ENCODE assay signal across 30 cellular contexts in genomic region chr7:155254018-155254417, GRCh38. TPM values are rescaled to one million over a fixed set of nuclear protein-coding genes. Genes with fewer than 3 reads are reported as not detected.
DNase-seq lines count a peak whose midpoint lies in the region; ATAC-seq, FAIRE-seq and TF ChIP-seq lines count a peak whose summit lies in the region.
"Had no signal": no experiment of that assay in that cellular context is flagged by ENCODE, and none has a peak within 500 bp of the region (broad histone marks: within the 10 kb centered on the region; RNA-seq: fewer than 3 reads in every experiment).

No MANE protein-coding gene starts in this region.

- H3K4me1 ChIP-seq in IMR-90 (ENCODE audit: control insufficient read depth, insufficient read depth, low read length): no peaks in the 10 kb centered on the region
- peaks cover 31% of the 10 kb centered on the region for H3K4me1 ChIP-seq in osteoblast (ENCODE audit: insufficient read depth, low read length)
- peaks cover 0 to 10% (median 4%) of the 10 kb centered on the region in 4 donors for H3K4me1 ChIP-seq in stomach
- H3K4me1 ChIP-seq in CD4-positive, alpha-beta memory T cell (ENCODE audit: insufficient read depth, low read length): no peaks in the 10 kb centered on the region
- H3K4me1 ChIP-seq: HAP-1 had no signal

- no peak overlapping the region for H2BK120ac ChIP-seq in IMR-90 (ENCODE audit: low read depth, low read length)

- H2BK20ac ChIP-seq in IMR-90 (ENCODE audit: low read depth, low read length): no peak overlapping the region

- H3K36me3 ChIP-seq in IMR-90 (ENCODE audit: control insufficient read depth, insufficient read depth, low read length) (no peaks in the 10 kb centered on the region), bronchial epithelial cell (ENCODE audit: control insufficient read depth, insufficient read depth, low read length) (no peaks in the 10 kb centered on the region), osteoblast (ENCODE audit: insufficient read depth, low read length) (no peaks in the 10 kb centered on the region), stomach (no peaks in the 10 kb centered on the region)
- no peaks in the 10 kb centered on the region for H3K36me3 ChIP-seq in CD4-positive, alpha-beta memory T cell (ENCODE audit: insufficient read depth, low read length)
- H3K36me3 ChIP-seq: BLaER1, HAP-1 had no signal

- 0 out of 2 replicates have a peak, but pooled peaks cover 4% of the 10 kb centered on the region for H3K9me1 ChIP-seq in IMR-90 (ENCODE audit: insufficient read depth, low read length)

- H3K9ac ChIP-seq in IMR-90 (ENCODE audit: low read depth, low read length): no peak overlapping the region
- H3K9ac ChIP-seq: BLaER1, KMS-11 had no signal

- dilution Hi-C loops in IMR-90 (cut with HindIII; ENCODE audit: low sequenced_read_pairs, unreplicated experiment): no loop called here

- no peaks in the 10 kb centered on the region for H3K79me2 ChIP-seq in osteoblast (ENCODE audit: insufficient read depth, low read length)

- peaks cover 0 to 1% (median 0%) of the 10 kb centered on the region in 4 donors for H3K4me1 Mint-ChIP-seq in CD4-positive, alpha-beta memory T cell
- peaks cover 0 to 7% of the 10 kb centered on the region in 2 donors for H3K4me1 Mint-ChIP-seq in natural killer cell treated with Interleukin-12 subunit alpha and Interleukin-12 subunit beta and Interleukin-15 and Interleukin-18, amount 100 ng/mL, for 72 hours (ENCODE audit: low read depth in 2 of 2)

- no peak overlapping the region for H2BK5ac ChIP-seq in IMR-90 (ENCODE audit: low read depth, low read length, poor library complexity, severe bottlenecking)

- no peak for DNase-seq in IMR-90
- DNase-seq in bronchial epithelial cell (ENCODE audit: low read depth): peak; percentile 19
- DNase-seq in osteoblast (ENCODE audit: insufficient read length, low spot score, missing footprints): peak; percentile 36
- DNase-seq in stomach: peak; percentile 70
- DNase-seq in NCI-H82 (lab: John Stamatoyannopoulos, UW): no peak
- no peak for DNase-seq in CD4-positive, alpha-beta memory T cell
- DNase-seq in natural killer cell treated with Interleukin-12 subunit alpha and Interleukin-12 subunit beta and Interleukin-15 and Interleukin-18, amount 100 ng/mL, for 72 hours (ENCODE audit: low spot score): no peak
- DNase-seq: CD4-positive, alpha-beta T cell; COR-L47; DMS53; GOT3; HFFc6; MM.1S; NCI-H1092 treated with DMSO at 0.1 percent for 48 hours; NCI-H1436; NCI-H187; NCI-H2081 treated with DMSO at 0.1 percent for 48 hours; NCI-H2171 treated with DMSO at 0.1 percent for 48 hours; NCI-H446; NCI-H524 treated with DMSO at 0.1 percent for 48 hours; NCI-H774; NK-92 treated with Interleukin-12 subunit alpha and Interleukin-12 subunit beta, amount 100 ng/mL, for 24 hours; SHP77 had no signal

- H3K27ac ChIP-seq in IMR-90 (ENCODE audit: insufficient read depth, low read length) (no peak overlapping the region), osteoblast (ENCODE audit: low read depth, low read length) (no peak overlapping the region), stomach (peak overlapping the region in 3 of 5 donors; percentile 31 to 41 (median 38))
- H3K27ac ChIP-seq in CD4-positive, alpha-beta memory T cell (ENCODE audit: low read depth, low read length): no peak overlapping the region
- H3K27ac ChIP-seq: BLaER1, KMS-11, RWPE1 had no signal

- in situ Hi-C loops in IMR-90 (cut with MboI; ENCODE audit: low sequenced_read_pairs): no loop called here

- H3K4me2 ChIP-seq in IMR-90 (ENCODE audit: low read depth, low read length): no peak overlapping the region
- no peak overlapping the region for H3K4me2 ChIP-seq in osteoblast (ENCODE audit: insufficient read depth, low read length)
- H3K4me2 ChIP-seq: BLaER1, KMS-11 had no signal

- POLR2A ChIA-PET in IMR-90 (lab: Charles Lee; ENCODE audit: unreplicated experiment): no interaction called here
- POLR2A ChIA-PET in CD4-positive, alpha-beta memory T cell (lab: Charles Lee; ENCODE audit: partially characterized antibody): no interaction called here

- 100% methylated on average over 3 of the region's 8 CpGs; no CpG with 5 or more reads in 1 of the 2 experiments for WGBS in IMR-90 (ENCODE audit: extremely low coverage in 2 of 2, insufficient read length in 1 of 2), 2 experiments
- WGBS in stomach, 5 donors: 65 to 83% (median 73%) methylated on average over 8 of the region's 8 CpGs

- TF ChIP-seq POLR2A in IMR-90 (IDR thresholded peaks at IDR 0.05; ENCODE audit: low read depth, low read length) (no peak), stomach (IDR thresholded peaks at IDR 0.05) (no peak)

- no peak overlapping the region for H4K91ac ChIP-seq in IMR-90 (ENCODE audit: insufficient read depth, low read depth, low read length)

- H3K14ac ChIP-seq in IMR-90 (replicated peaks; ENCODE audit: low read depth, low read length): no peak overlapping the region

- no peak overlapping the region for H2AK5ac ChIP-seq in IMR-90 (ENCODE audit: low read depth, low read length)

- CTCF ChIA-PET in IMR-90 (lab: Yijun Ruan, JAX): no interaction called here
- CTCF ChIA-PET in CD4-positive, alpha-beta memory T cell (lab: Charles Lee; ENCODE audit: partially characterized antibody): no interaction called here

- no peak overlapping the region for H3K56ac ChIP-seq in IMR-90 (ENCODE audit: extremely low read depth, insufficient read depth, low read length)

- H3K27me3 Mint-ChIP-seq in CD4-positive, alpha-beta memory T cell: peaks cover 4 to 14% of the 10 kb centered on the region in 2 donors
- peaks cover 0 to 6% of the 10 kb centered on the region in 2 donors for H3K27me3 Mint-ChIP-seq in natural killer cell treated with Interleukin-12 subunit alpha and Interleukin-12 subunit beta and Interleukin-15 and Interleukin-18, amount 100 ng/mL, for 72 hours

- no peak for FAIRE-seq in bronchial epithelial cell (lab: Jason Lieb, UNC)
- FAIRE-seq: A204.1, GM18507 had no signal

- no peaks in the 10 kb centered on the region; the same call in 1 of the 2 replicates for H3K27me3 ChIP-seq in IMR-90 (ENCODE audit: control insufficient read depth, insufficient read depth, low read length)
- H3K27me3 ChIP-seq in bronchial epithelial cell (ENCODE audit: control insufficient read depth, insufficient read depth, low read length): no peaks in the 10 kb centered on the region
- no peaks in the 10 kb centered on the region for H3K27me3 ChIP-seq in osteoblast (ENCODE audit: insufficient read depth, low read length)
- H3K27me3 ChIP-seq in stomach: peaks cover 0 to 40% (median 0%) of the 10 kb centered on the region in 3 donors
- no peaks in the 10 kb centered on the region for H3K27me3 ChIP-seq in CD4-positive, alpha-beta memory T cell (ENCODE audit: insufficient read depth, low read length)
- H3K27me3 ChIP-seq: BLaER1 had no signal

- H2AK9ac ChIP-seq in IMR-90 (replicated peaks; ENCODE audit: low read depth, low read length, poor library complexity): no peak overlapping the region

- H3K9me3 ChIP-seq in IMR-90 (ENCODE audit: control insufficient read depth, insufficient read depth, low read length): no peaks in the 10 kb centered on the region
- H3K9me3 ChIP-seq in osteoblast (ENCODE audit: low read depth, low read length): no peaks in the 10 kb centered on the region
- H3K9me3 ChIP-seq in stomach: no peaks in the 10 kb centered on the region
- H3K9me3 ChIP-seq in CD4-positive, alpha-beta memory T cell (ENCODE audit: control insufficient read depth in 1 of 2, low read length in 2 of 2): no peaks in the 10 kb centered on the region
- H3K9me3 ChIP-seq: BLaER1, HAP-1 had no signal

- intact Hi-C loops in IMR-90 (cut with micrococcal nuclease): no loop called here
- intact Hi-C loops in stomach (cut with DNase I; ENCODE audit: low total_unique reads): no loop called here
- intact Hi-C loops in CD4-positive, alpha-beta memory T cell (cut with micrococcal nuclease): no loop called here

- no peak overlapping the region for H3K4me3 Mint-ChIP-seq in CD4-positive, alpha-beta memory T cell
- H3K4me3 Mint-ChIP-seq in natural killer cell treated with Interleukin-12 subunit alpha and Interleukin-12 subunit beta and Interleukin-15 and Interleukin-18, amount 100 ng/mL, for 72 hours: no peak overlapping the region
- H3K4me3 Mint-ChIP-seq: CD4-positive, alpha-beta T cell; HFFc6; IgD-negative memory B cell had no signal

- no peaks in the 10 kb centered on the region for H4K20me1 ChIP-seq in IMR-90 (ENCODE audit: insufficient read depth, low read length)
- no peaks in the 10 kb centered on the region for H4K20me1 ChIP-seq in osteoblast (ENCODE audit: insufficient read depth, low read length)
- H4K20me1 ChIP-seq: BLaER1 had no signal

- no peak for ATAC-seq in IMR-90 (ENCODE audit: low read depth)
- no peak for ATAC-seq in natural killer cell treated with Interleukin-12 subunit alpha and Interleukin-12 subunit beta and Interleukin-15 and Interleukin-18, amount 100 ng/mL, for 72 hours

- H2BK15ac ChIP-seq in IMR-90 (ENCODE audit: low read depth, low read length): no peak overlapping the region

- no peaks in the 10 kb centered on the region for H3K9me3 Mint-ChIP-seq in CD4-positive, alpha-beta memory T cell
- H3K9me3 Mint-ChIP-seq in natural killer cell treated with Interleukin-12 subunit alpha and Interleukin-12 subunit beta and Interleukin-15 and Interleukin-18, amount 100 ng/mL, for 72 hours: no peaks in the 10 kb centered on the region
- H3K9me3 Mint-ChIP-seq: CD4-positive, alpha-beta T cell had no signal

- no peak for TF ChIP-seq RAD21 in IMR-90 (IDR thresholded peaks at IDR 0.05; ENCODE audit: low read length)

- no peak overlapping the region for H3K4me3 ChIP-seq in IMR-90 (ENCODE audit: insufficient read depth, low read depth, low read length)
- no peak overlapping the region for H3K4me3 ChIP-seq in bronchial epithelial cell (ENCODE audit: low read depth, low read length)
- no peak overlapping the region for H3K4me3 ChIP-seq in osteoblast (ENCODE audit: insufficient read depth, low read length)
- H3K4me3 ChIP-seq in stomach: no peak overlapping the region
- H3K4me3 ChIP-seq in CD4-positive, alpha-beta memory T cell (ENCODE audit: low read length in 2 of 2): no peak overlapping the region
- H3K4me3 ChIP-seq: BLaER1, HAP-1 had no signal

- no peak overlapping the region for H3K23ac ChIP-seq in IMR-90 (ENCODE audit: low read depth, low read length)

- no peak for TF ChIP-seq EP300 in stomach (IDR thresholded peaks at IDR 0.05)

- no peaks in the 10 kb centered on the region for H3K36me3 Mint-ChIP-seq in CD4-positive, alpha-beta memory T cell
- H3K36me3 Mint-ChIP-seq in natural killer cell treated with Interleukin-12 subunit alpha and Interleukin-12 subunit beta and Interleukin-15 and Interleukin-18, amount 100 ng/mL, for 72 hours: no peaks in the 10 kb centered on the region
- H3K36me3 Mint-ChIP-seq: IgD-negative memory B cell had no signal

- no peak overlapping the region for H4K5ac ChIP-seq in IMR-90 (ENCODE audit: low read depth, low read length)

- H2AFZ ChIP-seq in IMR-90 (replicated peaks; ENCODE audit: low read length, poor library complexity) (peak overlapping the region; percentile 23), osteoblast (ENCODE audit: low read length) (no peak overlapping the region)

- no peak overlapping the region for H3K27ac Mint-ChIP-seq in CD4-positive, alpha-beta memory T cell
- peak overlapping the region in 1 of 2 donors; percentile 80 for H3K27ac Mint-ChIP-seq in natural killer cell treated with Interleukin-12 subunit alpha and Interleukin-12 subunit beta and Interleukin-15 and Interleukin-18, amount 100 ng/mL, for 72 hours
- H3K27ac Mint-ChIP-seq: CD4-positive, alpha-beta T cell; HFFc6 had no signal

- no TSS peak for BruUV-seq in IMR-90 (replicated peaks; lab: Mats Ljungman, UMichigan)

- no peaks in the 10 kb centered on the region for H3K79me1 ChIP-seq in IMR-90 (ENCODE audit: low read depth in 1 of 2, low read length in 2 of 2)

- H4K8ac ChIP-seq in IMR-90 (ENCODE audit: low read depth in 2 of 2, low read length in 2 of 2): no peak overlapping the region

- no peak overlapping the region for H3K18ac ChIP-seq in IMR-90 (ENCODE audit: low read depth, low read length)

- TF ChIP-seq CTCF in IMR-90 (conservative IDR thresholded peaks at IDR 0.05; ENCODE audit: low read depth, low read length) (no peak), bronchial epithelial cell (IDR thresholded peaks at IDR 0.05; ENCODE audit: insufficient read depth, low read length, severe bottlenecking) (no peak), osteoblast (IDR thresholded peaks at IDR 0.05; ENCODE audit: extremely low read depth, low read depth, low read length) (no peak), stomach (IDR thresholded peaks at IDR 0.05) (no peak)

- H3K4ac ChIP-seq in IMR-90 (ENCODE audit: low read depth, low read length): no peak overlapping the region

RNA-seq across cellular contexts. Expression of gene INSIG1, which starts 43.7 kb away (rescaled TPM):
- total RNA-seq in IMR-90 (2012; rRNA removed): 26.0 and 32.8 TPM in 2 replicates
- 19.0 and 19.9 TPM in 2 replicates for polyA plus RNA-seq in IMR-90 (2012; rRNA removed)
- polyA plus RNA-seq in IMR-90 (2012; cell fraction: cytosol; rRNA removed): 14.0 and 17.9 TPM in 2 replicates
- polyA plus RNA-seq in IMR-90 (2012; cell fraction: nucleus; rRNA removed; ENCODE audit: low replicate concordance): 17.2 and 44.5 TPM in 2 replicates
- 14.2 and 36.6 TPM in 2 replicates for total RNA-seq in bronchial epithelial cell
- 835 and 847 TPM in 2 replicates for total RNA-seq in osteoblast
- 10 to 100 TPM in 4 of 5 donors, 1 to 10 TPM in 1; 9.9 to 65.2 (median 42.2) TPM for total RNA-seq in stomach
- 10 to 100 TPM; 24.5 to 37.9 (median 30.5) TPM for polyA plus RNA-seq in stomach
- total RNA-seq in CD4-positive, alpha-beta memory T cell: 10 to 100 TPM; 41.8 to 43.0 TPM
- 10 to 100 TPM; 28.1 to 41.7 TPM for polyA plus RNA-seq in CD4-positive, alpha-beta memory T cell
- total RNA-seq in natural killer cell treated with Interleukin-12 subunit alpha and Interleukin-12 subunit beta and Interleukin-15 and Interleukin-18, amount 100 ng/mL, for 72 hours: 100 to 1,000 TPM in 1 of 2 donors, 10 to 100 TPM in 1; 88.1 to 120 TPM

Comparison
In these comparisons a context has a peak if more than half of its experiments do, and no peak if none do; other contexts are left out.
1. DNase-seq: peak in bronchial epithelial cell (single experiment), osteoblast (single experiment) and stomach (single experiment); none in IMR-90 (single experiment), NCI-H82 (single experiment), CD4-positive, alpha-beta memory T cell (0 of 5) and natural killer cell treated with Interleukin-12 subunit alpha and Interleukin-12 subunit beta and Interleukin-15 and Interleukin-18, amount 100 ng/mL, for 72 hours (single experiment).
2. H3K27ac ChIP-seq: peak in stomach (3 of 5); none in IMR-90 (single experiment), osteoblast (single experiment) and CD4-positive, alpha-beta memory T cell (single experiment).